8 cellular contexts compared by ENCODE assay signal in genomic region chr3:135454890-135455289, GRCh38.
"Had no signal": no experiment of that assay in that cellular context is flagged by ENCODE, and none has a peak within 500 bp of the region (broad histone marks: within the 10 kb centered on the region; RNA-seq: fewer than 3 reads in every experiment).

No MANE protein-coding gene starts in this region.

- H3K36me3 ChIP-seq: HAP-1 had no signal

- H3K4me3 ChIP-seq: GM23248, HAP-1, K562 had no signal

- H3K4me1 ChIP-seq: HAP-1 had no signal

- DNase-seq: GM23248, GOT3, H7, HFFc6, IMR-90 had no signal

- H3K9ac ChIP-seq: GM23248 had no signal

- ATAC-seq: HCT116, K562 had no signal

- H2AFZ ChIP-seq: GM23248 had no signal

- H3K9me3 ChIP-seq: HAP-1 had no signal

- H3K4me3 Mint-ChIP-seq: HFFc6 had no signal

- H3K27ac ChIP-seq: GM23248 had no signal

- H3K27ac Mint-ChIP-seq: HFFc6 had no signal
